ENCODE assay signal across 12 cellular contexts in genomic region chr11:2868604-2869526, GRCh38. TPM values are rescaled to one million over a fixed set of nuclear protein-coding genes. Genes with fewer than 3 reads are reported as not detected.
DNase-seq lines count a peak whose midpoint lies in the region; ATAC-seq and TF ChIP-seq lines count a peak whose summit lies in the region.
"Had no signal": no experiment of that assay in that cellular context is flagged by ENCODE, and none has a peak within 500 bp of the region (broad histone marks: within the 10 kb centered on the region; RNA-seq: fewer than 3 reads in every experiment).

No MANE protein-coding gene starts in this region.

- BruUV-seq in MCF 10A (replicated peaks; lab: Mats Ljungman, UMichigan): no TSS peak

- no peaks in the 10 kb centered on the region for H3K4me1 ChIP-seq in breast epithelium
- no peaks in the 10 kb centered on the region for H3K4me1 ChIP-seq in CD8-positive, alpha-beta memory T cell (ENCODE audit: insufficient read depth, low read length)

- H3K27ac Mint-ChIP-seq in MCF 10A (ENCODE audit: low read depth, unreplicated experiment): no peak overlapping the region
- H3K27ac Mint-ChIP-seq in dendritic cell treated with granulocyte-macrophage colony-stimulating factor and Interleukin-4, amounts not matched to agents 40 ng/mL and 50 ng/mL, for 4 days: no peak overlapping the region
- H3K27ac Mint-ChIP-seq in CD8-positive, alpha-beta memory T cell: peak overlapping the region in 1 of 8 donors; percentile 37

- no peaks in the 10 kb centered on the region for H3K9me3 Mint-ChIP-seq in MCF 10A (ENCODE audit: unreplicated experiment)
- H3K9me3 Mint-ChIP-seq in dendritic cell treated with granulocyte-macrophage colony-stimulating factor and Interleukin-4, amounts not matched to agents 40 ng/mL and 50 ng/mL, for 4 days: no peaks in the 10 kb centered on the region
- H3K9me3 Mint-ChIP-seq in CD8-positive, alpha-beta memory T cell: no peaks in the 10 kb centered on the region

- H3K27me3 ChIP-seq in breast epithelium: peaks cover 4 to 23% of the 10 kb centered on the region in 2 donors
- no peaks in the 10 kb centered on the region for H3K27me3 ChIP-seq in CD8-positive, alpha-beta memory T cell (ENCODE audit: insufficient read depth, low read length, poor library complexity, severe bottlenecking)

- H3K36me3 Mint-ChIP-seq in MCF 10A (ENCODE audit: insufficient read depth, unreplicated experiment): no peaks in the 10 kb centered on the region
- H3K36me3 Mint-ChIP-seq in dendritic cell treated with granulocyte-macrophage colony-stimulating factor and Interleukin-4, amounts not matched to agents 40 ng/mL and 50 ng/mL, for 4 days (ENCODE audit: low read depth): no peaks in the 10 kb centered on the region
- no peaks in the 10 kb centered on the region for H3K36me3 Mint-ChIP-seq in CD8-positive, alpha-beta memory T cell

- no peak overlapping the region for H3K27ac ChIP-seq in breast epithelium
- peak overlapping the region; percentile 85 for H3K27ac ChIP-seq in temporal lobe (ENCODE audit: low read depth, low read length)
- no peak overlapping the region for H3K27ac ChIP-seq in CD8-positive, alpha-beta memory T cell (ENCODE audit: low read depth, low read length)

- no peak overlapping the region for H3K4me3 Mint-ChIP-seq in MCF 10A (ENCODE audit: unreplicated experiment)
- peak overlapping the region; percentile 65 for H3K4me3 Mint-ChIP-seq in dendritic cell treated with granulocyte-macrophage colony-stimulating factor and Interleukin-4, amounts not matched to agents 40 ng/mL and 50 ng/mL, for 4 days
- H3K4me3 Mint-ChIP-seq in CD8-positive, alpha-beta memory T cell: peak overlapping the region in 2 of 7 donors; percentile 42 to 50

- no peaks in the 10 kb centered on the region for H3K4me1 Mint-ChIP-seq in MCF 10A (ENCODE audit: insufficient read depth, unreplicated experiment)
- peaks cover 16% of the 10 kb centered on the region for H3K4me1 Mint-ChIP-seq in dendritic cell treated with granulocyte-macrophage colony-stimulating factor and Interleukin-4, amounts not matched to agents 40 ng/mL and 50 ng/mL, for 4 days (ENCODE audit: low read depth)
- H3K4me1 Mint-ChIP-seq in CD8-positive, alpha-beta memory T cell: peaks cover 0 to 9% (median 7%) of the 10 kb centered on the region in 3 donors

- H3K36me3 ChIP-seq in breast epithelium: no peaks in the 10 kb centered on the region
- no peaks in the 10 kb centered on the region for H3K36me3 ChIP-seq in CD8-positive, alpha-beta memory T cell (ENCODE audit: insufficient read depth, low read length)

- TF ChIP-seq CTCF in breast epithelium (IDR thresholded peaks at IDR 0.05): no peak
- TF ChIP-seq CTCF in MCF 10A (IDR thresholded peaks at IDR 0.05; ENCODE audit: unreplicated experiment): no peak

- POLR2A ChIA-PET in MCF 10A (lab: Yijun Ruan, JAX): no interaction called here
- POLR2A ChIA-PET in CD8-positive, alpha-beta memory T cell (lab: Charles Lee): no interaction called here

- H3K4me3 ChIP-seq in breast epithelium: peak overlapping the region; percentile 6 to 41 (median 18)
- no peak overlapping the region for H3K4me3 ChIP-seq in CD8-positive, alpha-beta memory T cell (ENCODE audit: low read length)

- DNase-seq in breast epithelium (ENCODE audit: low spot score in 2 of 2): no peak
- no peak for DNase-seq in MCF 10A (ENCODE audit: unreplicated experiment)
- peak; percentile 75 for DNase-seq in middle frontal gyrus (ENCODE audit: extremely low spot score, low spot score)
- no peak for DNase-seq in CD8-positive, alpha-beta memory T cell
- no peak for DNase-seq in NCI-H446 treated with DMSO at 0.1 percent for 48 hours (lab: John Stamatoyannopoulos, UW)
- DNase-seq: cerebellar nuclear complex, foreskin fibroblast, SW 1271 had no signal

- intact Hi-C loops in breast epithelium (cut with DNase I; ENCODE audit: low total_unique reads): no loop called here
- intact Hi-C loops in MCF 10A (cut with micrococcal nuclease): no loop called here
- intact Hi-C loops in dendritic cell treated with granulocyte-macrophage colony-stimulating factor and Interleukin-4, amounts not matched to agents 40 ng/mL and 50 ng/mL, for 4 days (cut with micrococcal nuclease): no loop called here

- peaks cover 13% of the 10 kb centered on the region for H3K27me3 Mint-ChIP-seq in MCF 10A (ENCODE audit: insufficient read depth, unreplicated experiment)
- H3K27me3 Mint-ChIP-seq in dendritic cell treated with granulocyte-macrophage colony-stimulating factor and Interleukin-4, amounts not matched to agents 40 ng/mL and 50 ng/mL, for 4 days: peaks cover 75% of the 10 kb centered on the region
- peaks cover 35 to 62% of the 10 kb centered on the region in 2 donors for H3K27me3 Mint-ChIP-seq in CD8-positive, alpha-beta memory T cell

- ATAC-seq in HG02870 (IDR thresholded peaks at IDR 0.05; ENCODE audit: unreplicated experiment): no peak
- ATAC-seq: HepG2 had no signal

- TF ChIP-seq POLR2A in breast epithelium (IDR thresholded peaks at IDR 0.05): no peak

- no peaks in the 10 kb centered on the region for H3K9me3 ChIP-seq in breast epithelium
- no peaks in the 10 kb centered on the region for H3K9me3 ChIP-seq in CD8-positive, alpha-beta memory T cell (ENCODE audit: low read length)

- CTCF ChIA-PET in MCF 10A (lab: Yijun Ruan, JAX): no interaction called here
- CTCF ChIA-PET in CD8-positive, alpha-beta memory T cell (lab: Charles Lee): no interaction called here

RNA-seq across cellular contexts. Expression of gene CDKN1C, which starts 16.7 kb away (rescaled TPM):
- total RNA-seq in breast epithelium (100 to 1,000 TPM in 1 of 3 donors, 10 to 100 TPM in 2; 48.2 to 136 (median 88.8) TPM), MCF 10A (2022) (5.7 and 6.9 TPM in 2 replicates), temporal lobe (25.8 TPM)
- 1 to 10 TPM; 1.0 to 1.1 TPM for total RNA-seq in CD8-positive, alpha-beta memory T cell
- 0.49 TPM for polyA plus RNA-seq in CD8-positive, alpha-beta memory T cell
- total RNA-seq: HepG2 had no signal
- polyA plus RNA-seq: HepG2 had no signal
